8 cellular contexts compared by ENCODE assay signal in the genomic region with DNA sequence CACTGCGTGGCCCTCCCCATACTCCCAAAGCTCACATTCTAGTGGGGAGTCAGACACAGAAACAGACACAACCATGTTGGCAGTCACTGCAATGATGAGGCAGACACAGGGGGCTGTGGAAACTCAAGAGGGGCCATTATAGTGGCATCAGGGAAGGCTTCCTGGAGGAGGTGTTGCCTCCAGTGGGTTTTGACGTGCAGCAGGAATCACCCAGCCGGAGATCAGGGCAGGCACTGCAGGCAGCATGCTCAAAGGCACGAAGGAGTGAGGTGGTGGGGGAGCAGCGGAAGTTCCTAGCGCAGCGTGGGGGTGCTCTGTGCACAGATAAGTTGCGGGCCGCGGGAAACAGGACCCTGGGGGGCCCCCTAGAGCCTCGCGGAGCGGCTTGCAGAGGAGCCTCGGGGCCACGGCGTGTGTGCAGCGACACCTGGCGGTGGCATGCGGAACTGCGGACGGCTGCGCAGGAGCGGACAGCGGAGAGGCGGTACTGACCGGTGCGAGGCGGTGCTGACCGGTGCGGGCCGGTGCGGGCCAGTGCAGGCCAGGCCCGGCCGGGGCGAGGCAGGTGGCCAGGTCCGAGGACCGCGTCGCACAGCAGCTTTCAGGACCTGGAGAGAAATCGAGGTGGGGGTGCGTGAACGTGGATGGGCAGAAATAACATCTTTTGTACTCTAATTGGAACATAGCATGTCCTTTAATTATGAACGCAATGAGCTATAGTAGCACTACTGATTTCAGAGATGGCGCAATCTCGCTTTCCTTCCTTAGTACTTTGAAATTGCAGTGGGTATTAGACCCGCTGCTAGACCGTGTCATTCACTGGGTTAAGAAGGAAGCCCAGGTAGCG.
DNase-seq lines count a peak whose midpoint lies in the region; ATAC-seq, FAIRE-seq and TF ChIP-seq lines count a peak whose summit lies in the region.

No MANE protein-coding gene starts in this region.

- peak overlapping the region; percentile 73 for H3K27ac Mint-ChIP-seq in osteocyte (ENCODE audit: unreplicated experiment)

- DNase-seq in NCI-H2171 treated with DMSO at 0.1 percent for 48 hours (lab: John Stamatoyannopoulos, UW) (peak; percentile 20), NCI-H2171 (lab: John Stamatoyannopoulos, UW) (no peak), SJSA1 (ENCODE audit: low read depth in 1 of 2, low spot score in 2 of 2) (peak; percentile 45 to 56), activated gamma-delta T cell treated with Interleukin-2 at 50 U/mL for 16 hours (peak; percentile 77), frontal cortex (ENCODE audit: low spot score in 2 of 2) (peak; percentile 83 to 90), osteocyte (ENCODE audit: extremely low spot score, unreplicated experiment) (peak; percentile 95), thyroid gland (peak; percentile 34 to 44)

- H3K27me3 ChIP-seq in SJSA1 (replicated peaks) = peaks cover 12% of the 10 kb centered on the region
- no peaks in the 10 kb centered on the region for H3K27me3 ChIP-seq in thyroid gland

- H3K27me3 Mint-ChIP-seq in osteocyte (ENCODE audit: unreplicated experiment) = no peaks in the 10 kb centered on the region

- intact Hi-C loops in thyroid gland (cut with DNase I) = loop anchor here (5.0 kb wide), 1 partner anchor 558 kb away; no protein-coding TSS in a partner anchor

- peaks cover 18% of the 10 kb centered on the region for H3K4me1 Mint-ChIP-seq in osteocyte (ENCODE audit: unreplicated experiment)

- peaks cover 10% of the 10 kb centered on the region for H3K4me1 ChIP-seq in SJSA1 (replicated peaks)
- peaks cover 0 to 14% of the 10 kb centered on the region in 2 donors for H3K4me1 ChIP-seq in thyroid gland

- no peaks in the 10 kb centered on the region for H3K36me3 Mint-ChIP-seq in osteocyte (ENCODE audit: unreplicated experiment)

- no peaks in the 10 kb centered on the region for H3K36me3 ChIP-seq in SJSA1
- H3K36me3 ChIP-seq in thyroid gland = no peaks in the 10 kb centered on the region

- no peak for TF ChIP-seq POLR2A in thyroid gland (IDR thresholded peaks at IDR 0.05)

- H3K27ac ChIP-seq in SJSA1 (no peak overlapping the region), thyroid gland (no peak overlapping the region)

- no peaks in the 10 kb centered on the region for H3K9me3 Mint-ChIP-seq in osteocyte (ENCODE audit: unreplicated experiment)

- FAIRE-seq in frontal cortex (lab: Jason Lieb, UNC) = no peak

- ATAC-seq in HG03354 (IDR thresholded peaks at IDR 0.05; ENCODE audit: poor library complexity, severe bottlenecking, unreplicated experiment) = peak; percentile 64

- TF ChIP-seq CTCF in osteocyte (IDR thresholded peaks at IDR 0.05) (peak; percentile 100), thyroid gland (IDR thresholded peaks at IDR 0.05) (peak; percentile 51 to 97 (median 88))

- H3K9me3 ChIP-seq in SJSA1 (replicated peaks) = 0 out of 2 replicates have a peak, but pooled peaks cover 3% of the 10 kb centered on the region
- no peaks in the 10 kb centered on the region for H3K9me3 ChIP-seq in thyroid gland

- no peak overlapping the region for H3K4me3 ChIP-seq in SJSA1
- no peak overlapping the region for H3K4me3 ChIP-seq in thyroid gland (replicated peaks in 1 of 3)

- no peak overlapping the region for H3K4me3 Mint-ChIP-seq in osteocyte (ENCODE audit: unreplicated experiment)

- WGBS in thyroid gland, 2 donors = 24 to 68% methylated on average over 11 to 48 of the region's 48 CpGs
